8 cellular contexts compared by ENCODE assay signal in genomic region chr10:14838582-14839304, GRCh38. TPM values are rescaled to one million over a fixed set of nuclear protein-coding genes. Genes with fewer than 3 reads are reported as not detected.
DNase-seq lines count a peak whose midpoint lies in the region; ATAC-seq and TF ChIP-seq lines count a peak whose summit lies in the region.

No MANE protein-coding gene starts in this region.

- peaks cover 43% of the 10 kb centered on the region for H3K79me2 ChIP-seq in GM23338 (replicated peaks; ENCODE audit: insufficient read depth)
- peaks cover 32% of the 10 kb centered on the region for H3K79me2 ChIP-seq in OCI-LY3 (ENCODE audit: low read length)

- no peaks in the 10 kb centered on the region for H3K9me3 ChIP-seq in CD8-positive, alpha-beta memory T cell (ENCODE audit: low read length)
- no peaks in the 10 kb centered on the region for H3K9me3 ChIP-seq in OCI-LY3 (ENCODE audit: insufficient read depth, low read length)
- H3K9me3 ChIP-seq in left ventricle myocardium inferior (replicated peaks), result no peaks in the 10 kb centered on the region
- no peaks in the 10 kb centered on the region for H3K9me3 ChIP-seq in prostate gland

- peak overlapping the region; percentile 99 for H3K4me2 ChIP-seq in GM23338
- H3K4me2 ChIP-seq in OCI-LY3 (ENCODE audit: low read length), result peak overlapping the region; percentile 96

- H3K27me3 ChIP-seq in CD8-positive, alpha-beta memory T cell (ENCODE audit: insufficient read depth, low read length, poor library complexity, severe bottlenecking), result no peaks in the 10 kb centered on the region
- no peaks in the 10 kb centered on the region for H3K27me3 ChIP-seq in GM23338 (ENCODE audit: insufficient read depth)
- no peaks in the 10 kb centered on the region for H3K27me3 ChIP-seq in OCI-LY3 (ENCODE audit: low read depth, low read length)
- H3K27me3 ChIP-seq in left ventricle myocardium inferior (ENCODE audit: low read depth), result no peaks in the 10 kb centered on the region
- no peaks in the 10 kb centered on the region for H3K27me3 ChIP-seq in prostate gland (replicated peaks; ENCODE audit: insufficient read depth)

- no peaks in the 10 kb centered on the region for H3K9me3 Mint-ChIP-seq in CD8-positive, alpha-beta memory T cell
- H3K9me3 Mint-ChIP-seq in GM23338, result no peaks in the 10 kb centered on the region; the same call in 2 of the 3 replicates
- H3K9me3 Mint-ChIP-seq in activated naive CD8-positive, alpha-beta T cell (ENCODE audit: low read depth), result no peaks in the 10 kb centered on the region

- H3K27me3 Mint-ChIP-seq in CD8-positive, alpha-beta memory T cell, result no peaks in the 10 kb centered on the region
- H3K27me3 Mint-ChIP-seq in GM23338 (ENCODE audit: insufficient read depth, low read depth, poor library complexity), result peaks cover 6% of the 10 kb centered on the region
- H3K27me3 Mint-ChIP-seq in activated naive CD8-positive, alpha-beta T cell, result no peaks in the 10 kb centered on the region

- peaks cover 0 to 52% (median 9%) of the 10 kb centered on the region in 3 donors for H3K36me3 Mint-ChIP-seq in CD8-positive, alpha-beta memory T cell
- peaks cover 42% of the 10 kb centered on the region for H3K36me3 Mint-ChIP-seq in GM23338 (ENCODE audit: low read depth)
- peaks cover 12% of the 10 kb centered on the region for H3K36me3 Mint-ChIP-seq in activated naive CD8-positive, alpha-beta T cell

- TF ChIP-seq CTCF in GM23338 (conservative IDR thresholded peaks at IDR 0.05; ENCODE audit: low read depth in 2 of 2) (no peak), OCI-LY3 (IDR thresholded peaks at IDR 0.05; ENCODE audit: low read depth, low read length) (no peak), left ventricle myocardium inferior (IDR thresholded peaks at IDR 0.05; ENCODE audit: borderline replicate concordance) (no peak), prostate gland (IDR thresholded peaks at IDR 0.05) (no peak)

- POLR2A ChIA-PET in CD8-positive, alpha-beta memory T cell (lab: Charles Lee), result interaction anchor here (0.5 to 3.6 kb wide), 7 partner anchors 40 to 742 kb away, joined by 4 to 35 read pairs (median 7); partner anchors contain the start of genes DCLRE1C, NMT2 and SUV39H2

- H4K20me1 ChIP-seq in GM23338 (replicated peaks; ENCODE audit: insufficient read depth) (peaks cover 5% of the 10 kb centered on the region; the same call in 1 of the 2 replicates), OCI-LY3 (ENCODE audit: insufficient read depth, low read length) (0 out of 2 replicates have a peak, but pooled peaks cover 4% of the 10 kb centered on the region)

- DNase-seq in CD8-positive, alpha-beta memory T cell, result peak; percentile 10 to 54 (median 20)
- DNase-seq in GM23338 (ENCODE audit: low spot score) (peak; percentile 83), left ventricle myocardium inferior (peak; percentile 29), prostate gland (ENCODE audit: low spot score) (peak; percentile 10), midbrain (lab: John Stamatoyannopoulos, UW) (no peak), NCI-H1694 treated with DMSO at 0.1 percent for 48 hours (lab: John Stamatoyannopoulos, UW) (no peak)

- peak; percentile 34 for ATAC-seq in GM23338

- H3K27ac Mint-ChIP-seq in CD8-positive, alpha-beta memory T cell, result peak overlapping the region; percentile 86 to 99 (median 98)
- peak overlapping the region; percentile 98 for H3K27ac Mint-ChIP-seq in GM23338
- peak overlapping the region; percentile 95 for H3K27ac Mint-ChIP-seq in activated naive CD8-positive, alpha-beta T cell

- H3K9me2 ChIP-seq in GM23338 (ENCODE audit: insufficient read depth), result no peaks in the 10 kb centered on the region

- under 1% methylated on average over 28 of the region's 60 CpGs for WGBS in prostate gland

- H3F3A ChIP-seq in GM23338 (replicated peaks; ENCODE audit: low read depth), result no peaks in the 10 kb centered on the region

- H3K9ac ChIP-seq in OCI-LY3 (ENCODE audit: low read length), result peak overlapping the region; percentile 94

- peaks cover 24 to 46% (median 43%) of the 10 kb centered on the region in 3 donors for H3K4me1 Mint-ChIP-seq in CD8-positive, alpha-beta memory T cell
- H3K4me1 Mint-ChIP-seq in GM23338, result peaks cover 16% of the 10 kb centered on the region
- H3K4me1 Mint-ChIP-seq in activated naive CD8-positive, alpha-beta T cell (ENCODE audit: low read depth), result peaks cover 30% of the 10 kb centered on the region

- peak overlapping the region; percentile 93 for H3K4me3 ChIP-seq in CD8-positive, alpha-beta memory T cell (ENCODE audit: low read length)
- H3K4me3 ChIP-seq in GM23338 (peak overlapping the region; percentile 97), OCI-LY3 (ENCODE audit: low read length) (peak overlapping the region; percentile 98), left ventricle myocardium inferior (peak overlapping the region; percentile 92), prostate gland (peak overlapping the region; percentile 79 to 87)

- peak overlapping the region; percentile 93 to 99 (median 96) for H3K4me3 Mint-ChIP-seq in CD8-positive, alpha-beta memory T cell
- peak overlapping the region; percentile 95 for H3K4me3 Mint-ChIP-seq in GM23338
- H3K4me3 Mint-ChIP-seq in activated naive CD8-positive, alpha-beta T cell, result peak overlapping the region; percentile 96

- H3K27ac ChIP-seq in CD8-positive, alpha-beta memory T cell (ENCODE audit: low read depth, low read length), result peak overlapping the region; percentile 98
- H3K27ac ChIP-seq in GM23338 (ENCODE audit: low read depth) (peak overlapping the region; percentile 96), OCI-LY3 (ENCODE audit: low read length) (peak overlapping the region; percentile 59), left ventricle myocardium inferior (replicated peaks) (peak overlapping the region; percentile 96), prostate gland (peak overlapping the region; percentile 95 to 99)

- no peak for TF ChIP-seq POLR2A in prostate gland (IDR thresholded peaks at IDR 0.05)

- peaks cover 22% of the 10 kb centered on the region for H3K4me1 ChIP-seq in CD8-positive, alpha-beta memory T cell (ENCODE audit: insufficient read depth, low read length)
- H3K4me1 ChIP-seq in GM23338 (ENCODE audit: insufficient read depth), result peaks cover 7% of the 10 kb centered on the region
- H3K4me1 ChIP-seq in OCI-LY3 (ENCODE audit: low read length), result peaks cover 9% of the 10 kb centered on the region
- H3K4me1 ChIP-seq in left ventricle myocardium inferior, result peaks cover 35% of the 10 kb centered on the region
- H3K4me1 ChIP-seq in prostate gland (replicated peaks), result no peaks in the 10 kb centered on the region

- peaks cover 31% of the 10 kb centered on the region for H3K36me3 ChIP-seq in CD8-positive, alpha-beta memory T cell (ENCODE audit: insufficient read depth, low read length)
- H3K36me3 ChIP-seq in GM23338 (ENCODE audit: insufficient read depth), result peaks cover 31% of the 10 kb centered on the region
- H3K36me3 ChIP-seq in OCI-LY3 (replicated peaks; ENCODE audit: low read depth, low read length), result peaks cover 30% of the 10 kb centered on the region
- H3K36me3 ChIP-seq in left ventricle myocardium inferior, result peaks cover 38% of the 10 kb centered on the region
- peaks cover 10% of the 10 kb centered on the region in 2 donors for H3K36me3 ChIP-seq in prostate gland

- H2AFZ ChIP-seq in GM23338, result peak overlapping the region; percentile 86
- H2AFZ ChIP-seq in OCI-LY3 (ENCODE audit: low read depth, low read length), result peak overlapping the region; percentile 80

- CTCF ChIA-PET in CD8-positive, alpha-beta memory T cell (lab: Charles Lee), result interaction anchor here (0.9 to 3.0 kb wide), 12 partner anchors 12 to 632 kb away, joined by 3 to 13 read pairs (median 4); partner anchors contain the start of genes MEIG1 and SUV39H2

- intact Hi-C loops in left ventricle myocardium inferior (cut with micrococcal nuclease), result no loop called here
- intact Hi-C loops in prostate gland (cut with DNase I), result loop anchor here (5.0 to 10.0 kb wide), 3 partner anchors 39 to 256 kb away; partner anchors contain the start of genes RPP38 and SUV39H2

TF ChIP-seq in GM23338, 12 proteins besides CTCF, POLR2A, EP300 and RAD21:
- TF ChIP-seq ETS1 (IDR thresholded peaks at IDR 0.05), result no peak
- TF ChIP-seq CREB1 (CRISPR knock-in tag; IDR thresholded peaks at IDR 0.05; ENCODE audit: low read depth), result peak; percentile 71

RNA-seq across cellular contexts. Expression of gene HSPA14, which starts 0.6 kb away (rescaled TPM):
- 10 to 100 TPM; 43.3 to 45.5 TPM for total RNA-seq in CD8-positive, alpha-beta memory T cell
- polyA plus RNA-seq in CD8-positive, alpha-beta memory T cell, result 20.0 TPM
- 32.4 and 35.8 TPM in 2 replicates for total RNA-seq in GM23338 (2014; rRNA removed; shearing (Covaris generic))
- 46.5 and 48.1 TPM in 2 replicates for polyA plus RNA-seq in GM23338 (2016; fragmentation: Nextera tagmentation; extraction: Ambion mirVana)
- total RNA-seq in left ventricle myocardium inferior (8.2 TPM), prostate gland (10 to 100 TPM in 1 of 2 donors, 1 to 10 TPM in 1; 6.7 to 11.5 TPM)

RNA-seq across cellular contexts. Expression of gene MSANTD7, which starts 0.6 kb away (rescaled TPM):
- 10 to 100 TPM; 28.5 to 30.4 TPM for total RNA-seq in CD8-positive, alpha-beta memory T cell
- 8.7 TPM for polyA plus RNA-seq in CD8-positive, alpha-beta memory T cell
- total RNA-seq in GM23338 (2014; rRNA removed; shearing (Covaris generic)), result 18.7 and 19.8 TPM in 2 replicates
- 4.9 and 5.3 TPM in 2 replicates for polyA plus RNA-seq in GM23338 (2016; fragmentation: Nextera tagmentation; extraction: Ambion mirVana)
- 5.0 TPM for total RNA-seq in left ventricle myocardium inferior
- 10 to 100 TPM in 1 of 2 donors, 1 to 10 TPM in 1; 9.5 to 13.3 TPM for total RNA-seq in prostate gland

RNA-seq across cellular contexts. Expression of gene CDNF, which starts 0.9 kb away (rescaled TPM):
- 1 to 10 TPM in 1 of 2 experiments, under 1 TPM in 1; 0.96 to 1.2 TPM for total RNA-seq in CD8-positive, alpha-beta memory T cell
- polyA plus RNA-seq in CD8-positive, alpha-beta memory T cell, result 0.47 TPM
- 1.1 and 2.2 TPM in 2 replicates for total RNA-seq in GM23338 (2014; rRNA removed; shearing (Covaris generic))
- 0.26 and 0.77 TPM in 2 replicates for polyA plus RNA-seq in GM23338 (2016; fragmentation: Nextera tagmentation; extraction: Ambion mirVana)
- total RNA-seq in left ventricle myocardium inferior, result 1.5 TPM
- 10 to 100 TPM; 15.8 to 18.4 TPM for total RNA-seq in prostate gland

RNA-seq across cellular contexts. Expression of gene SUV39H2, which starts 39.9 kb away (rescaled TPM):
- total RNA-seq in CD8-positive, alpha-beta memory T cell, result 10 to 100 TPM; 30.8 to 35.8 TPM
- 3.4 TPM for polyA plus RNA-seq in CD8-positive, alpha-beta memory T cell
- total RNA-seq in GM23338 (2014; rRNA removed; shearing (Covaris generic)), result 49.2 and 59.1 TPM in 2 replicates
- 30.4 and 33.3 TPM in 2 replicates for polyA plus RNA-seq in GM23338 (2016; fragmentation: Nextera tagmentation; extraction: Ambion mirVana)
- total RNA-seq in left ventricle myocardium inferior (4.8 TPM), prostate gland (10 to 100 TPM; 13.2 to 15.3 TPM)

Comparison
In these comparisons a context has a peak if more than half of its experiments do, and no peak if none do; other contexts are left out.
1. DNase-seq: peak in CD8-positive, alpha-beta memory T cell (5 of 5), GM23338 (single experiment), left ventricle myocardium inferior (single experiment) and prostate gland (single experiment); none in midbrain (single experiment) and NCI-H1694 treated with DMSO at 0.1 percent for 48 hours (single experiment).
2. Peak in every context shown above with its lines, with median percentiles within 50 percentile points of each other: H3K27ac ChIP-seq, H3K4me3 ChIP-seq, H3K27ac Mint-ChIP-seq and H3K4me3 Mint-ChIP-seq.